ENCODE assay signal across 1 cellular context in genomic region chr9:85786116-85786515, GRCh38.
TF ChIP-seq lines count a peak whose summit lies in the region.

No MANE protein-coding gene starts in this region.

TF ChIP-seq in neural cell, 6 proteins besides CTCF, POLR2A, EP300 and RAD21:
- peak; percentile 39 for TF ChIP-seq SMC3 (conservative IDR thresholded peaks at IDR 0.05; ENCODE audit: poor library complexity)
